Comparison of ENCODE assay signal across 16 cellular contexts in the genomic region with DNA sequence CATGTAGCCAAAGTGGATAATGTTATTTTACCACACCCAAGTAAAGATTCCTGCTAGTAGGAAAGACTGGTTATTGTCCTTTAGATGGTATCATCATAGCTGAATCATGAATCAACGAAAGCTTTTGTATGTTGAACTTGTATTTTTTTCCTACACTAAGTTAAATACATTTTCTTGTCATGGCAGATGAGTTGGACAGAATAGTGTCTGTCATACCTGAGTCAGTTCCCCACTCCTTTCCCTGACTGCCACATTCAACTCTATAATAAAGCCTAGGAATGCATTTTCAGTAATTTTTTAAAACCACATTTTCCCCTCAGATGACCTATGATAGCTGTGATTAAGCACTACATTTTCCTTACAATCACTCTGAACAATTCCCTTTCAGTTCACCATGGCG. TPM values are rescaled to one million over a fixed set of nuclear protein-coding genes. Genes with fewer than 3 reads are reported as not detected.
DNase-seq lines count a peak whose midpoint lies in the region; ATAC-seq lines count a peak whose summit lies in the region.
"Had no signal": no experiment of that assay in that cellular context is flagged by ENCODE, and none has a peak within 500 bp of the region (broad histone marks: within the 10 kb centered on the region; RNA-seq: fewer than 3 reads in every experiment).

No MANE protein-coding gene starts in this region.

- ATAC-seq in HG03432 (IDR thresholded peaks at IDR 0.05; ENCODE audit: unreplicated experiment) (no peak), GM21390 (IDR thresholded peaks at IDR 0.05; ENCODE audit: unreplicated experiment) (no peak), HG03439 (IDR thresholded peaks at IDR 0.05; ENCODE audit: unreplicated experiment) (no peak)
- ATAC-seq: left lung had no signal

- DNase-seq in Daoy (ENCODE audit: low read depth) (peak; percentile 76), NCI-H226 (peak; percentile 27), astrocyte of the hippocampus (ENCODE audit: low read depth, low spot score) (peak; percentile 12), kidney glomerular epithelial cell (lab: John Stamatoyannopoulos, UW) (peak; percentile 30), activated T-cell treated with anti-CD3 and anti-CD28 coated beads for 4 hours (no peak)
- DNase-seq: activated CD4-positive, alpha-beta T cell treated with anti-CD3 and anti-CD28 coated beads for 48 hours; activated CD8-positive, alpha-beta memory T cell treated with anti-CD3 and anti-CD28 coated beads, Interleukin-2, amount 50 U/mL, for 4 hours; CD4-positive, alpha-beta T cell; DMS79; foreskin fibroblast; left lung; NCI-H1436; transverse colon had no signal

RNA-seq across cellular contexts. Expression of gene PTHLH, which starts 9.3 kb away (rescaled TPM):
- 67.1 and 75.0 TPM in 2 replicates for total RNA-seq in Daoy (2014; rRNA removed; shearing (Covaris generic))
- total RNA-seq: CD4-positive, alpha-beta T cell had no signal
